1 cellular context compared by ENCODE assay signal in the genomic region with DNA sequence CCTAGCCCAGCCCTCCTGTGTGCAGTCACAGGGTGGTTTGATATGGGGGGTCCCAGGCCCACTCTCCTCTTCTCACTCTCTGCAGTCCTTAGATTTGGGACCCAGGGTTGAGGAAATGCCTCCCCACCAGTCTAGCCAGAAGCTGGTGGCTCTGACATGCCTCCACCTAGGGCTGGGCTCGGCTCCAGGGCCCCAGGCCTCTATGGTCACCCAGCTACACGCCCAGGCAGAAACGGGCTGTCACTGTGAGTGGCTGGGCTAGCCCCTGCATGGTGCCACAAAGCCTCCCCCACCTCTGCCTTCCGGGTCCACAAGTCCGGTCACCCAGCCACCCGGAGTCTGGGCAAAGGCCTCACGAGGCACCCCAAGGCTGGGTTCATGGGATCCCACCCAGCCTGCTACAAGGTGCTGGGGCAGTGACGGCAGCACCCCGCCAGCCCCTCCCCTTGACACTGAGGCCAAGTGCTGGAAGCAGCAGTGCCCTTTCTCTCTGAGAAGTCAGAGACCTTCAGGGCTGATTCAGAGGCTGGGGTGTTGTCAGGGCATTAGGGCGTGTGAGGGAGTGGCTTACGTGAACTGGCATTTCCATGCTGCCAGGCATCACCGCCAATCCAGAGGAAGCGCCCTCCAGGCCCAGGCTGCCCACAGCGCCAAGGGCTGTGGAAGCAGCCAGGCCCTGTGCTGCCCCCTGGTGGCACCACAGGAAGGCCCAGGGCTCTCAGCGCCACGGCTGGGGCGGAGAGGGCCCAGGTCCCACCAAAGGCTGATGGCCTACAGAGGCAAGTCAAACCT.
TF ChIP-seq lines count a peak whose summit lies in the region.

No MANE protein-coding gene starts in this region.

TF ChIP-seq in K562, 482 proteins besides CTCF, POLR2A, EP300 and RAD21 (continued from another document and continues in another):
- TF ChIP-seq, protein P1, sequence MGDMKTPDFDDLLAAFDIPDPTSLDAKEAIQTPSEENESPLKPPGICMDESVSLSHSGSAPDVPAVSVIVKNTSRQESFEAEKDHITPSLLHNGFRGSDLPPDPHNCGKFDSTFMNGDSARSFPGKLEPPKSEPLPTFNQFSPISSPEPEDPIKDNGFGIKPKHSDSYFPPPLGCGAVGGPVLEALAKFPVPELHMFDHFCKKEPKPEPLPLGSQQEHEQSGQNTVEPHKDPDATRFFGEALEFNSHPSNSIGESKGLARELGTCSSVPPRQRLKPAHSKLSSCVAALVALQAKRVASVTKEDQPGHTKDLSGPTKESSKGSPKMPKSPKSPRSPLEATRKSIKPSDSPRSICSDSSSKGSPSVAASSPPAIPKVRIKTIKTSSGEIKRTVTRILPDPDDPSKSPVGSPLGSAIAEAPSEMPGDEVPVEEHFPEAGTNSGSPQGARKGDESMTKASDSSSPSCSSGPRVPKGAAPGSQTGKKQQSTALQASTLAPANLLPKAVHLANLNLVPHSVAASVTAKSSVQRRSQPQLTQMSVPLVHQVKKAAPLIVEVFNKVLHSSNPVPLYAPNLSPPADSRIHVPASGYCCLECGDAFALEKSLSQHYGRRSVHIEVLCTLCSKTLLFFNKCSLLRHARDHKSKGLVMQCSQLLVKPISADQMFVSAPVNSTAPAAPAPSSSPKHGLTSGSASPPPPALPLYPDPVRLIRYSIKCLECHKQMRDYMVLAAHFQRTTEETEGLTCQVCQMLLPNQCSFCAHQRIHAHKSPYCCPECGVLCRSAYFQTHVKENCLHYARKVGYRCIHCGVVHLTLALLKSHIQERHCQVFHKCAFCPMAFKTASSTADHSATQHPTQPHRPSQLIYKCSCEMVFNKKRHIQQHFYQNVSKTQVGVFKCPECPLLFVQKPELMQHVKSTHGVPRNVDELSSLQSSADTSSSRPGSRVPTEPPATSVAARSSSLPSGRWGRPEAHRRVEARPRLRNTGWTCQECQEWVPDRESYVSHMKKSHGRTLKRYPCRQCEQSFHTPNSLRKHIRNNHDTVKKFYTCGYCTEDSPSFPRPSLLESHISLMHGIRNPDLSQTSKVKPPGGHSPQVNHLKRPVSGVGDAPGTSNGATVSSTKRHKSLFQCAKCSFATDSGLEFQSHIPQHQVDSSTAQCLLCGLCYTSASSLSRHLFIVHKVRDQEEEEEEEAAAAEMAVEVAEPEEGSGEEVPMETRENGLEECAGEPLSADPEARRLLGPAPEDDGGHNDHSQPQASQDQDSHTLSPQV (IDR thresholded peaks at IDR 0.05), result peak; percentile 91
- TF ChIP-seq SAFB (IDR thresholded peaks at IDR 0.05; ENCODE audit: borderline replicate concordance, low read depth, low read length) (peak; percentile 51; the same call in 1 of the 2 replicates), ZNF12 (CRISPR knock-in tag; IDR thresholded peaks at IDR 0.05) (no peak), BRCA1 (IDR thresholded peaks at IDR 0.05) (no peak), BRCA1 (CRISPR knock-in tag; IDR thresholded peaks at IDR 0.05) (no peak), SMARCB1 (IDR thresholded peaks at IDR 0.05; ENCODE audit: insufficient read length, low read depth) (no peak), ERF (CRISPR knock-in tag; IDR thresholded peaks at IDR 0.05) (peak; percentile 70; the same call in 1 of the 2 replicates), ZNF274 (IDR thresholded peaks at IDR 0.05; ENCODE audit: borderline replicate concordance, low read depth, low read length) (no peak), GTF2A2 (tag; IDR thresholded peaks at IDR 0.05) (no peak), FOXA3 (CRISPR knock-in tag; conservative IDR thresholded peaks at IDR 0.05 in 1 of 2, IDR thresholded peaks at IDR 0.05 in 1 of 2) (no peak), ZNF384 (IDR thresholded peaks at IDR 0.05; ENCODE audit: low read depth, low read length) (no peak), HNRNPLL (IDR thresholded peaks at IDR 0.05; ENCODE audit: low read depth, low read length, poor library complexity, severe bottlenecking) (no peak), NR1H2 (CRISPR knock-in tag; IDR thresholded peaks at IDR 0.05) (no peak), TAF15 (IDR thresholded peaks at IDR 0.05; ENCODE audit: low read depth, low read length) (no peak), FOXJ3 (CRISPR knock-in tag; IDR thresholded peaks at IDR 0.05) (no peak), CTBP1 (IDR thresholded peaks at IDR 0.05; ENCODE audit: borderline replicate concordance) (peak; percentile 78), PCBP1 (IDR thresholded peaks at IDR 0.05; ENCODE audit: low read depth, low read length, poor library complexity, severe bottlenecking) (no peak), MED1 (CRISPR knock-in tag; IDR thresholded peaks at IDR 0.05; ENCODE audit: borderline replicate concordance) (no peak), POLR3A (IDR thresholded peaks at IDR 0.05; ENCODE audit: borderline replicate concordance, extremely low read depth, insufficient read depth, insufficient read length) (no peak), ZNF280A (IDR thresholded peaks at IDR 0.05; ENCODE audit: low read depth, partially characterized antibody) (no peak), TBL1XR1 (IDR thresholded peaks at IDR 0.05; ENCODE audit: low read length in 2 of 2) (no peak), NEUROD1 (IDR thresholded peaks at IDR 0.05; ENCODE audit: borderline replicate concordance, low read depth, low read length, partially characterized antibody) (peak; percentile 35), NFE2L1 (tag; IDR thresholded peaks at IDR 0.05; ENCODE audit: borderline replicate concordance, low read depth) (no peak), EWSR1 (IDR thresholded peaks at IDR 0.05; ENCODE audit: borderline replicate concordance, low read depth, partially characterized antibody) (no peak), RBM17 (IDR thresholded peaks at IDR 0.05; ENCODE audit: borderline replicate concordance, low read depth, low read length) (no peak), ZNF695 (CRISPR knock-in tag; IDR thresholded peaks at IDR 0.05) (no peak), NCOR1 (IDR thresholded peaks at IDR 0.05) (no peak), ZNF217 (CRISPR knock-in tag; IDR thresholded peaks at IDR 0.05) (no peak), CBX3 (IDR thresholded peaks at IDR 0.05; ENCODE audit: borderline replicate concordance in 1 of 2, low read length in 2 of 2) (no peak; a peak in 1 of 3 replicates), NRF1 (conservative IDR thresholded peaks at IDR 0.05 in 1 of 2, IDR thresholded peaks at IDR 0.05 in 1 of 2) (no peak), NCOA1 (IDR thresholded peaks at IDR 0.05; ENCODE audit: low read depth) (no peak), PHF20 (IDR thresholded peaks at IDR 0.05; ENCODE audit: partially characterized antibody) (no peak), BCLAF1 (IDR thresholded peaks at IDR 0.05; ENCODE audit: borderline replicate concordance in 1 of 2, control insufficient read depth in 1 of 2, low read depth in 2 of 2, low read length in 1 of 2) (no peak), NFE2 (IDR thresholded peaks at IDR 0.05; ENCODE audit: low read depth) (no peak), NFRKB (IDR thresholded peaks at IDR 0.05; ENCODE audit: low read depth) (no peak), MTA1 (IDR thresholded peaks at IDR 0.05; ENCODE audit: borderline replicate concordance) (0 out of 2 replicates have a peak, but pooled peaks have one; percentile 11), BRF2 (IDR thresholded peaks at IDR 0.05; ENCODE audit: borderline replicate concordance, insufficient read depth, insufficient read length) (no peak), HDAC6 (IDR thresholded peaks at IDR 0.05; ENCODE audit: low read depth, low read length) (no peak), MCM3 (IDR thresholded peaks at IDR 0.05) (no peak), GABPB2 (CRISPR knock-in tag; conservative IDR thresholded peaks at IDR 0.05) (no peak), HMGN3 (IDR thresholded peaks at IDR 0.05; ENCODE audit: borderline replicate concordance, extremely low read depth, insufficient read length, low read depth, low read length) (no peak), RBM34 (IDR thresholded peaks at IDR 0.05; ENCODE audit: borderline replicate concordance, insufficient read depth, low read length) (no peak), BMI1 (IDR thresholded peaks at IDR 0.05; ENCODE audit: low read length) (no peak), CBFA2T3 (IDR thresholded peaks at IDR 0.05) (no peak), HLTF (IDR thresholded peaks at IDR 0.05) (no peak), THRA (IDR thresholded peaks at IDR 0.05) (no peak)
- TF ChIP-seq, protein P2, sequence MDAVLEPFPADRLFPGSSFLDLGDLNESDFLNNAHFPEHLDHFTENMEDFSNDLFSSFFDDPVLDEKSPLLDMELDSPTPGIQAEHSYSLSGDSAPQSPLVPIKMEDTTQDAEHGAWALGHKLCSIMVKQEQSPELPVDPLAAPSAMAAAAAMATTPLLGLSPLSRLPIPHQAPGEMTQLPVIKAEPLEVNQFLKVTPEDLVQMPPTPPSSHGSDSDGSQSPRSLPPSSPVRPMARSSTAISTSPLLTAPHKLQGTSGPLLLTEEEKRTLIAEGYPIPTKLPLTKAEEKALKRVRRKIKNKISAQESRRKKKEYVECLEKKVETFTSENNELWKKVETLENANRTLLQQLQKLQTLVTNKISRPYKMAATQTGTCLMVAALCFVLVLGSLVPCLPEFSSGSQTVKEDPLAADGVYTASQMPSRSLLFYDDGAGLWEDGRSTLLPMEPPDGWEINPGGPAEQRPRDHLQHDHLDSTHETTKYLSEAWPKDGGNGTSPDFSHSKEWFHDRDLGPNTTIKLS (IDR thresholded peaks at IDR 0.05; ENCODE audit: borderline replicate concordance, low read depth), result no peak
- TF ChIP-seq, protein P3, sequence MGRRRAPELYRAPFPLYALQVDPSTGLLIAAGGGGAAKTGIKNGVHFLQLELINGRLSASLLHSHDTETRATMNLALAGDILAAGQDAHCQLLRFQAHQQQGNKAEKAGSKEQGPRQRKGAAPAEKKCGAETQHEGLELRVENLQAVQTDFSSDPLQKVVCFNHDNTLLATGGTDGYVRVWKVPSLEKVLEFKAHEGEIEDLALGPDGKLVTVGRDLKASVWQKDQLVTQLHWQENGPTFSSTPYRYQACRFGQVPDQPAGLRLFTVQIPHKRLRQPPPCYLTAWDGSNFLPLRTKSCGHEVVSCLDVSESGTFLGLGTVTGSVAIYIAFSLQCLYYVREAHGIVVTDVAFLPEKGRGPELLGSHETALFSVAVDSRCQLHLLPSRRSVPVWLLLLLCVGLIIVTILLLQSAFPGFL (CRISPR knock-in tag; IDR thresholded peaks at IDR 0.05), result no peak
- TF ChIP-seq, protein P4, sequence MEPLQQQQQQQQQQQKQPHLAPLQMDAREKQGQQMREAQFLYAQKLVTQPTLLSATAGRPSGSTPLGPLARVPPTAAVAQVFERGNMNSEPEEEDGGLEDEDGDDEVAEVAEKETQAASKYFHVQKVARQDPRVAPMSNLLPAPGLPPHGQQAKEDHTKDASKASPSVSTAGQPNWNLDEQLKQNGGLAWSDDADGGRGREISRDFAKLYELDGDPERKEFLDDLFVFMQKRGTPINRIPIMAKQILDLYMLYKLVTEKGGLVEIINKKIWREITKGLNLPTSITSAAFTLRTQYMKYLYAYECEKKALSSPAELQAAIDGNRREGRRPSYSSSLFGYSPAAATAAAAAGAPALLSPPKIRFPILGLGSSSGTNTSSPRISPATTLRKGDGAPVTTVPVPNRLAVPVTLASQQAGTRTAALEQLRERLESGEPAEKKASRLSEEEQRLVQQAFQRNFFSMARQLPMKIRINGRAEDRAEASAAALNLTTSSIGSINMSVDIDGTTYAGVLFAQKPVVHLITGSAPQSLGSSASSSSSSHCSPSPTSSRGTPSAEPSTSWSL (CRISPR knock-in tag; IDR thresholded peaks at IDR 0.05; ENCODE audit: borderline replicate concordance), result 0 out of 2 replicates have a peak, but pooled peaks have one; percentile 72
